1 cellular context compared by ENCODE assay signal in genomic region chr7:2694122-2694436, GRCh38. TPM values are rescaled to one million over a fixed set of nuclear protein-coding genes. Genes with fewer than 3 reads are reported as not detected.
"Had no signal": no experiment of that assay in that cellular context is flagged by ENCODE, and none has a peak within 500 bp of the region (broad histone marks: within the 10 kb centered on the region; RNA-seq: fewer than 3 reads in every experiment).

No MANE protein-coding gene starts in this region.

RNA-seq across cellular contexts. Expression of gene AMZ1, which starts 6.1 kb away (rescaled TPM):
- total RNA-seq: ascending aorta had no signal
